Comparison of ENCODE assay signal across 1 cellular context in the genomic region with DNA sequence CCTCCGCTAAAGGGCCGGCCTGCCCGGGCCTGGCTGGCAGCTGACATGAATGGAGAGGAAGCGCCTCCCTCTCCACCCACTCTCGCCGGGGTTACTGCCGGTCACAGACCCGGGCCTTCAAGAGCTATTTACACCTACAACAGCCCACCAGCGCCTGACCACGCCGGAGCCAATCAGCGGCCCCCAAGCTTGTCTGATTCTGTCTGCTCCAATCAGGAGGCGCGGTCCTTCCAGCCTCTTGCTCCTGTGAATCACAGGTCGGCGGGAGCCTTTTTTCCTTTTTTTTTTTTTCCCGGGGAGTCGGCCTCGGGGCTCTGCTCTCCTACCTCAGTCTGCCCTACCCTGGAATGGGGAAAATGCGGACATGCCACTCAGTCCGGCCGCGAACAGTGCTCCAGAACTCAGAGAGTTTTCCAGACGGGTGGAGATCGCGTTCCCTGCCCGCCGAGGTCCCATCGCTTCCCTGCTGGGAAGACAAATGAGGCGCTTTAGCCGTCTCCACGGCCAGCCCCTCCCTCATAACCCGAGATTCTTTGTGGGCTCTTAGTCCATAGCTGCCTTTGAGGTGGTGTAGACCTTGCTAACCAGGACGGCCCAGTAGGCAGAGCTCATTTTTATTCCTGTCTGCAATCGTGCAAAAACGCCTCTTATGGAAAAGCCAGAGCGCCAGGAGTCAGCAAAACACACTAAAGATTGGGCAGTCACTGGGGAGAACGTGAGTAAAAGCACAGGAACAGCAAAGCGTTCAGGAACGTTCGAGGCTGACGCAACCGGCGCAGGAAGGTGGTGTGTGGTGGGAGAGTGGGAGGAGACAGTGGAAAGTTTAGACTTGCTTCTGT.
TF ChIP-seq lines count a peak whose summit lies in the region.

No MANE protein-coding gene starts in this region.

TF ChIP-seq in GM12878, 131 proteins besides CTCF, POLR2A, EP300 and RAD21 (continued from another document and continues in another):
- TF ChIP-seq, protein P1, sequence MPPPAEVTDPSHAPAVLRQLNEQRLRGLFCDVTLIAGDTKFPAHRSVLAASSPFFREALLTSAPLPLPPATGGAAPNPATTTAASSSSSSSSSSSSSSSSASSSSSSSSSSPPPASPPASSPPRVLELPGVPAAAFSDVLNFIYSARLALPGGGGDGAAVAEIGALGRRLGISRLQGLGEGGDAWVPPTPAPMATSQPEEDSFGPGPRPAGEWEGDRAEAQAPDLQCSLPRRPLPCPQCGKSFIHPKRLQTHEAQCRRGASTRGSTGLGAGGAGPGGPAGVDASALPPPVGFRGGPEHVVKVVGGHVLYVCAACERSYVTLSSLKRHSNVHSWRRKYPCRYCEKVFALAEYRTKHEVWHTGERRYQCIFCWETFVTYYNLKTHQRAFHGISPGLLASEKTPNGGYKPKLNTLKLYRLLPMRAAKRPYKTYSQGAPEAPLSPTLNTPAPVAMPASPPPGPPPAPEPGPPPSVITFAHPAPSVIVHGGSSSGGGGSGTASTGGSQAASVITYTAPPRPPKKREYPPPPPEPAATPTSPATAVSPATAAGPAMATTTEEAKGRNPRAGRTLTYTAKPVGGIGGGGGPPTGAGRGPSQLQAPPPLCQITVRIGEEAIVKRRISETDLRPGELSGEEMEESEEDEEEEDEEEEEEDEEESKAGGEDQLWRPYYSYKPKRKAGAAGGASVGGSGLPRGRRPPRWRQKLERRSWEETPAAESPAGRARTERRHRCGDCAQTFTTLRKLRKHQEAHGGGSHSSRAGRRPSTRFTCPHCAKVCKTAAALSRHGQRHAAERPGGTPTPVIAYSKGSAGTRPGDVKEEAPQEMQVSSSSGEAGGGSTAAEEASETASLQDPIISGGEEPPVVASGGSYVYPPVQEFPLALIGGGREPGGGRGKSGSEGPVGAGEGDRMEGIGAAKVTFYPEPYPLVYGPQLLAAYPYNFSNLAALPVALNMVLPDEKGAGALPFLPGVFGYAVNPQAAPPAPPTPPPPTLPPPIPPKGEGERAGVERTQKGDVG (CRISPR knock-in tag; IDR thresholded peaks at IDR 0.05), result no peak
- TF ChIP-seq BMI1 (IDR thresholded peaks at IDR 0.05; ENCODE audit: borderline replicate concordance), result no peak
- TF ChIP-seq TARDBP (IDR thresholded peaks at IDR 0.05; ENCODE audit: borderline replicate concordance), result no peak
- TF ChIP-seq ZNF622 (IDR thresholded peaks at IDR 0.05), result no peak
- TF ChIP-seq BRCA1 (IDR thresholded peaks at IDR 0.05; ENCODE audit: low read depth, low read length), result no peak
- TF ChIP-seq GABPA (IDR thresholded peaks at IDR 0.05; ENCODE audit: low read depth), result no peak
- TF ChIP-seq ZNF217 (IDR thresholded peaks at IDR 0.05), result no peak
- TF ChIP-seq NR2C1 (IDR thresholded peaks at IDR 0.05), result no peak
- TF ChIP-seq POLR2AphosphoS2 (IDR thresholded peaks at IDR 0.05; ENCODE audit: low read depth, low read length), result no peak
- peak; percentile 51; the same call in 1 of the 2 replicates for TF ChIP-seq SMARCA5 (IDR thresholded peaks at IDR 0.05)
- peak; percentile 39; the same call in 1 of the 2 replicates for TF ChIP-seq TCF3 (IDR thresholded peaks at IDR 0.05; ENCODE audit: borderline replicate concordance, insufficient read depth, low read depth, low read length)
- no peak for TF ChIP-seq MEF2A (IDR thresholded peaks at IDR 0.05; ENCODE audit: insufficient read depth, low read depth, low read length)
- no peak for TF ChIP-seq MTA3 (IDR thresholded peaks at IDR 0.05; ENCODE audit: borderline replicate concordance, low read length)
- TF ChIP-seq, protein P2, sequence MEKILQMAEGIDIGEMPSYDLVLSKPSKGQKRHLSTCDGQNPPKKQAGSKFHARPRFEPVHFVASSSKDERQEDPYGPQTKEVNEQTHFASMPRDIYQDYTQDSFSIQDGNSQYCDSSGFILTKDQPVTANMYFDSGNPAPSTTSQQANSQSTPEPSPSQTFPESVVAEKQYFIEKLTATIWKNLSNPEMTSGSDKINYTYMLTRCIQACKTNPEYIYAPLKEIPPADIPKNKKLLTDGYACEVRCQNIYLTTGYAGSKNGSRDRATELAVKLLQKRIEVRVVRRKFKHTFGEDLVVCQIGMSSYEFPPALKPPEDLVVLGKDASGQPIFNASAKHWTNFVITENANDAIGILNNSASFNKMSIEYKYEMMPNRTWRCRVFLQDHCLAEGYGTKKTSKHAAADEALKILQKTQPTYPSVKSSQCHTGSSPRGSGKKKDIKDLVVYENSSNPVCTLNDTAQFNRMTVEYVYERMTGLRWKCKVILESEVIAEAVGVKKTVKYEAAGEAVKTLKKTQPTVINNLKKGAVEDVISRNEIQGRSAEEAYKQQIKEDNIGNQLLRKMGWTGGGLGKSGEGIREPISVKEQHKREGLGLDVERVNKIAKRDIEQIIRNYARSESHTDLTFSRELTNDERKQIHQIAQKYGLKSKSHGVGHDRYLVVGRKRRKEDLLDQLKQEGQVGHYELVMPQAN (conservative IDR thresholded peaks at IDR 0.05), result no peak
- 0 out of 2 replicates have a peak, but pooled peaks have one; percentile 52 for TF ChIP-seq CHD1 (IDR thresholded peaks at IDR 0.05; ENCODE audit: low read depth, low read length)
- peak; percentile 67; the same call in 1 of the 2 replicates for TF ChIP-seq RFX5 (IDR thresholded peaks at IDR 0.05; ENCODE audit: low read depth, low read length)
- TF ChIP-seq, protein P3, sequence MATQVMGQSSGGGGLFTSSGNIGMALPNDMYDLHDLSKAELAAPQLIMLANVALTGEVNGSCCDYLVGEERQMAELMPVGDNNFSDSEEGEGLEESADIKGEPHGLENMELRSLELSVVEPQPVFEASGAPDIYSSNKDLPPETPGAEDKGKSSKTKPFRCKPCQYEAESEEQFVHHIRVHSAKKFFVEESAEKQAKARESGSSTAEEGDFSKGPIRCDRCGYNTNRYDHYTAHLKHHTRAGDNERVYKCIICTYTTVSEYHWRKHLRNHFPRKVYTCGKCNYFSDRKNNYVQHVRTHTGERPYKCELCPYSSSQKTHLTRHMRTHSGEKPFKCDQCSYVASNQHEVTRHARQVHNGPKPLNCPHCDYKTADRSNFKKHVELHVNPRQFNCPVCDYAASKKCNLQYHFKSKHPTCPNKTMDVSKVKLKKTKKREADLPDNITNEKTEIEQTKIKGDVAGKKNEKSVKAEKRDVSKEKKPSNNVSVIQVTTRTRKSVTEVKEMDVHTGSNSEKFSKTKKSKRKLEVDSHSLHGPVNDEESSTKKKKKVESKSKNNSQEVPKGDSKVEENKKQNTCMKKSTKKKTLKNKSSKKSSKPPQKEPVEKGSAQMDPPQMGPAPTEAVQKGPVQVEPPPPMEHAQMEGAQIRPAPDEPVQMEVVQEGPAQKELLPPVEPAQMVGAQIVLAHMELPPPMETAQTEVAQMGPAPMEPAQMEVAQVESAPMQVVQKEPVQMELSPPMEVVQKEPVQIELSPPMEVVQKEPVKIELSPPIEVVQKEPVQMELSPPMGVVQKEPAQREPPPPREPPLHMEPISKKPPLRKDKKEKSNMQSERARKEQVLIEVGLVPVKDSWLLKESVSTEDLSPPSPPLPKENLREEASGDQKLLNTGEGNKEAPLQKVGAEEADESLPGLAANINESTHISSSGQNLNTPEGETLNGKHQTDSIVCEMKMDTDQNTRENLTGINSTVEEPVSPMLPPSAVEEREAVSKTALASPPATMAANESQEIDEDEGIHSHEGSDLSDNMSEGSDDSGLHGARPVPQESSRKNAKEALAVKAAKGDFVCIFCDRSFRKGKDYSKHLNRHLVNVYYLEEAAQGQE (IDR thresholded peaks at IDR 0.05; ENCODE audit: low read depth, low read length), result no peak
- TF ChIP-seq, protein P4, sequence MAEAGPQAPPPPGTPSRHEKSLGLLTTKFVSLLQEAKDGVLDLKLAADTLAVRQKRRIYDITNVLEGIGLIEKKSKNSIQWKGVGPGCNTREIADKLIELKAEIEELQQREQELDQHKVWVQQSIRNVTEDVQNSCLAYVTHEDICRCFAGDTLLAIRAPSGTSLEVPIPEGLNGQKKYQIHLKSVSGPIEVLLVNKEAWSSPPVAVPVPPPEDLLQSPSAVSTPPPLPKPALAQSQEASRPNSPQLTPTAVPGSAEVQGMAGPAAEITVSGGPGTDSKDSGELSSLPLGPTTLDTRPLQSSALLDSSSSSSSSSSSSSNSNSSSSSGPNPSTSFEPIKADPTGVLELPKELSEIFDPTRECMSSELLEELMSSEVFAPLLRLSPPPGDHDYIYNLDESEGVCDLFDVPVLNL (IDR thresholded peaks at IDR 0.05; ENCODE audit: low read depth, low read length), result no peak
- TF ChIP-seq, protein P5, sequence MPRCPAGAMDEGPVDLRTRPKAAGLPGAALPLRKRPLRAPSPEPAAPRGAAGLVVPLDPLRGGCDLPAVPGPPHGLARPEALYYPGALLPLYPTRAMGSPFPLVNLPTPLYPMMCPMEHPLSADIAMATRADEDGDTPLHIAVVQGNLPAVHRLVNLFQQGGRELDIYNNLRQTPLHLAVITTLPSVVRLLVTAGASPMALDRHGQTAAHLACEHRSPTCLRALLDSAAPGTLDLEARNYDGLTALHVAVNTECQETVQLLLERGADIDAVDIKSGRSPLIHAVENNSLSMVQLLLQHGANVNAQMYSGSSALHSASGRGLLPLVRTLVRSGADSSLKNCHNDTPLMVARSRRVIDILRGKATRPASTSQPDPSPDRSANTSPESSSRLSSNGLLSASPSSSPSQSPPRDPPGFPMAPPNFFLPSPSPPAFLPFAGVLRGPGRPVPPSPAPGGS (IDR thresholded peaks at IDR 0.05; ENCODE audit: borderline replicate concordance, insufficient read depth, low read depth, low read length, poor library complexity, severe bottlenecking), result no peak
- TF ChIP-seq SP1 (IDR thresholded peaks at IDR 0.05; ENCODE audit: low read depth, low read length), result peak; percentile 78
- TF ChIP-seq CHD4 (IDR thresholded peaks at IDR 0.05), result no peak
- TF ChIP-seq, protein P6, sequence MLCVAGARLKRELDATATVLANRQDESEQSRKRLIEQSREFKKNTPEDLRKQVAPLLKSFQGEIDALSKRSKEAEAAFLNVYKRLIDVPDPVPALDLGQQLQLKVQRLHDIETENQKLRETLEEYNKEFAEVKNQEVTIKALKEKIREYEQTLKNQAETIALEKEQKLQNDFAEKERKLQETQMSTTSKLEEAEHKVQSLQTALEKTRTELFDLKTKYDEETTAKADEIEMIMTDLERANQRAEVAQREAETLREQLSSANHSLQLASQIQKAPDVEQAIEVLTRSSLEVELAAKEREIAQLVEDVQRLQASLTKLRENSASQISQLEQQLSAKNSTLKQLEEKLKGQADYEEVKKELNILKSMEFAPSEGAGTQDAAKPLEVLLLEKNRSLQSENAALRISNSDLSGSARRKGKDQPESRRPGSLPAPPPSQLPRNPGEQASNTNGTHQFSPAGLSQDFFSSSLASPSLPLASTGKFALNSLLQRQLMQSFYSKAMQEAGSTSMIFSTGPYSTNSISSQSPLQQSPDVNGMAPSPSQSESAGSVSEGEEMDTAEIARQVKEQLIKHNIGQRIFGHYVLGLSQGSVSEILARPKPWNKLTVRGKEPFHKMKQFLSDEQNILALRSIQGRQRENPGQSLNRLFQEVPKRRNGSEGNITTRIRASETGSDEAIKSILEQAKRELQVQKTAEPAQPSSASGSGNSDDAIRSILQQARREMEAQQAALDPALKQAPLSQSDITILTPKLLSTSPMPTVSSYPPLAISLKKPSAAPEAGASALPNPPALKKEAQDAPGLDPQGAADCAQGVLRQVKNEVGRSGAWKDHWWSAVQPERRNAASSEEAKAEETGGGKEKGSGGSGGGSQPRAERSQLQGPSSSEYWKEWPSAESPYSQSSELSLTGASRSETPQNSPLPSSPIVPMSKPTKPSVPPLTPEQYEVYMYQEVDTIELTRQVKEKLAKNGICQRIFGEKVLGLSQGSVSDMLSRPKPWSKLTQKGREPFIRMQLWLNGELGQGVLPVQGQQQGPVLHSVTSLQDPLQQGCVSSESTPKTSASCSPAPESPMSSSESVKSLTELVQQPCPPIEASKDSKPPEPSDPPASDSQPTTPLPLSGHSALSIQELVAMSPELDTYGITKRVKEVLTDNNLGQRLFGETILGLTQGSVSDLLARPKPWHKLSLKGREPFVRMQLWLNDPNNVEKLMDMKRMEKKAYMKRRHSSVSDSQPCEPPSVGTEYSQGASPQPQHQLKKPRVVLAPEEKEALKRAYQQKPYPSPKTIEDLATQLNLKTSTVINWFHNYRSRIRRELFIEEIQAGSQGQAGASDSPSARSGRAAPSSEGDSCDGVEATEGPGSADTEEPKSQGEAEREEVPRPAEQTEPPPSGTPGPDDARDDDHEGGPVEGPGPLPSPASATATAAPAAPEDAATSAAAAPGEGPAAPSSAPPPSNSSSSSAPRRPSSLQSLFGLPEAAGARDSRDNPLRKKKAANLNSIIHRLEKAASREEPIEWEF (IDR thresholded peaks at IDR 0.05; ENCODE audit: insufficient replicate concordance, low read depth, low read length), result no peak
- peak; percentile 75 to 80 for TF ChIP-seq BHLHE40 (IDR thresholded peaks at IDR 0.05; ENCODE audit: borderline replicate concordance in 1 of 2, low read depth in 2 of 2, low read length in 1 of 2)
- no peak for TF ChIP-seq ZNF274 (IDR thresholded peaks at IDR 0.05; ENCODE audit: insufficient read depth, insufficient read length)
- TF ChIP-seq FOS (IDR thresholded peaks at IDR 0.05; ENCODE audit: borderline replicate concordance, extremely low read depth, insufficient read length), result peak; percentile 53
- TF ChIP-seq, protein P7, sequence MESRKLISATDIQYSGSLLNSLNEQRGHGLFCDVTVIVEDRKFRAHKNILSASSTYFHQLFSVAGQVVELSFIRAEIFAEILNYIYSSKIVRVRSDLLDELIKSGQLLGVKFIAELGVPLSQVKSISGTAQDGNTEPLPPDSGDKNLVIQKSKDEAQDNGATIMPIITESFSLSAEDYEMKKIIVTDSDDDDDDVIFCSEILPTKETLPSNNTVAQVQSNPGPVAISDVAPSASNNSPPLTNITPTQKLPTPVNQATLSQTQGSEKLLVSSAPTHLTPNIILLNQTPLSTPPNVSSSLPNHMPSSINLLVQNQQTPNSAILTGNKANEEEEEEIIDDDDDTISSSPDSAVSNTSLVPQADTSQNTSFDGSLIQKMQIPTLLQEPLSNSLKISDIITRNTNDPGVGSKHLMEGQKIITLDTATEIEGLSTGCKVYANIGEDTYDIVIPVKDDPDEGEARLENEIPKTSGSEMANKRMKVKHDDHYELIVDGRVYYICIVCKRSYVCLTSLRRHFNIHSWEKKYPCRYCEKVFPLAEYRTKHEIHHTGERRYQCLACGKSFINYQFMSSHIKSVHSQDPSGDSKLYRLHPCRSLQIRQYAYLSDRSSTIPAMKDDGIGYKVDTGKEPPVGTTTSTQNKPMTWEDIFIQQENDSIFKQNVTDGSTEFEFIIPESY (IDR thresholded peaks at IDR 0.05), result no peak
- TF ChIP-seq, protein P8, sequence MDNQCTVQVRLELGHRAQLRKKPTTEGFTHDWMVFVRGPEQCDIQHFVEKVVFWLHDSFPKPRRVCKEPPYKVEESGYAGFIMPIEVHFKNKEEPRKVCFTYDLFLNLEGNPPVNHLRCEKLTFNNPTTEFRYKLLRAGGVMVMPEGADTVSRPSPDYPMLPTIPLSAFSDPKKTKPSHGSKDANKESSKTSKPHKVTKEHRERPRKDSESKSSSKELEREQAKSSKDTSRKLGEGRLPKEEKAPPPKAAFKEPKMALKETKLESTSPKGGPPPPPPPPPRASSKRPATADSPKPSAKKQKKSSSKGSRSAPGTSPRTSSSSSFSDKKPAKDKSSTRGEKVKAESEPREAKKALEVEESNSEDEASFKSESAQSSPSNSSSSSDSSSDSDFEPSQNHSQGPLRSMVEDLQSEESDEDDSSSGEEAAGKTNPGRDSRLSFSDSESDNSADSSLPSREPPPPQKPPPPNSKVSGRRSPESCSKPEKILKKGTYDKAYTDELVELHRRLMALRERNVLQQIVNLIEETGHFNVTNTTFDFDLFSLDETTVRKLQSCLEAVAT (IDR thresholded peaks at IDR 0.05), result peak; percentile 51; the same call in 1 of the 2 replicates
